8 cellular contexts compared by ENCODE assay signal in genomic region chr1:43269627-43270375, GRCh38. TPM values are rescaled to one million over a fixed set of nuclear protein-coding genes. Genes with fewer than 3 reads are reported as not detected.
A peak's percentile ranks its signal among the peaks of the same experiment; 100 is the strongest.
DNase-seq lines count a peak whose midpoint lies in the region; ATAC-seq and TF ChIP-seq lines count a peak whose summit lies in the region.

TSS of gene TMEM125 (plus strand) at chr1:43269983. CDS start at chr1:43272723, 2,740 bp downstream.

- no peaks in the 10 kb centered on the region for H3K27me3 ChIP-seq in CD8-positive, alpha-beta T cell (ENCODE audit: insufficient read depth, low read length)
- H3K27me3 ChIP-seq in HUES64 (ENCODE audit: insufficient read depth, low read length) (no peaks in the 10 kb centered on the region), ectodermal cell (ENCODE audit: control insufficient read depth, insufficient read depth, low read length, poor library complexity, severe bottlenecking) (no peaks in the 10 kb centered on the region)

- no peak within 1 kb of the TSS for H3K27ac Mint-ChIP-seq in CD8-positive, alpha-beta T cell
- peak within 1 kb of the TSS in 2 of 6 donors; percentile 66 to 69 for H3K27ac Mint-ChIP-seq in naive B cell

- H3K4me3 Mint-ChIP-seq in CD8-positive, alpha-beta T cell, result peak within 1 kb of the TSS; percentile 71
- H3K4me3 Mint-ChIP-seq in naive B cell, result peak within 1 kb of the TSS; percentile 48 to 92 (median 76)

- H3K27ac ChIP-seq in CD8-positive, alpha-beta T cell (ENCODE audit: low read depth, low read length), result no peak within 1 kb of the TSS
- H3K27ac ChIP-seq in HUES64 (ENCODE audit: low read depth, low read length) (peak within 1 kb of the TSS; percentile 63; the same call in 1 of the 2 replicates), ectodermal cell (ENCODE audit: insufficient read depth, low read depth, low read length, poor library complexity, severe bottlenecking) (no peak within 1 kb of the TSS)

- H3K9ac ChIP-seq in HUES64 (ENCODE audit: low read depth, low read length), result peak within 1 kb of the TSS; percentile 24

- intact Hi-C loops in CD8-positive, alpha-beta T cell (cut with DNase I, micrococcal nuclease), result no loop called here

- 74% methylated on average over 7 of the region's 7 CpGs for WGBS in HUES64
- 81 to 85% methylated on average over 7 of the region's 7 CpGs for WGBS in ectodermal cell, 2 experiments

- POLR2A ChIA-PET in CD8-positive, alpha-beta T cell (lab: Charles Lee), result no interaction called here

- H3K9me3 Mint-ChIP-seq in CD8-positive, alpha-beta T cell, result no peaks in the 10 kb centered on the region
- no peaks in the 10 kb centered on the region for H3K9me3 Mint-ChIP-seq in naive B cell

- peak in 1 of 7 experiments; percentile 11 for DNase-seq in CD8-positive, alpha-beta T cell
- DNase-seq in naive B cell, result no peak
- DNase-seq in NCI-H345 (lab: John Stamatoyannopoulos, UW), result no peak
- DNase-seq in GOT3 (lab: John Stamatoyannopoulos, UW), result no peak

- peaks cover 17% of the 10 kb centered on the region for H3K4me1 Mint-ChIP-seq in CD8-positive, alpha-beta T cell (ENCODE audit: low read depth)
- H3K4me1 Mint-ChIP-seq in naive B cell, result peaks cover 19 to 29% (median 20%) of the 10 kb centered on the region in 3 donors

- H3K36me3 ChIP-seq in CD8-positive, alpha-beta T cell (ENCODE audit: insufficient read depth, low read length), result no peaks in the 10 kb centered on the region
- no peaks in the 10 kb centered on the region; the same call in 1 of the 2 replicates for H3K36me3 ChIP-seq in HUES64 (ENCODE audit: insufficient read depth, low read length)
- no peaks in the 10 kb centered on the region for H3K36me3 ChIP-seq in ectodermal cell (ENCODE audit: control insufficient read depth, insufficient read depth, low read length)

- H3K4me3 ChIP-seq in CD8-positive, alpha-beta T cell (ENCODE audit: low read depth, low read length), result peak within 1 kb of the TSS; percentile 31
- H3K4me3 ChIP-seq in HUES64 (ENCODE audit: low read length) (peak within 1 kb of the TSS; percentile 59), ectodermal cell (ENCODE audit: insufficient read depth, low read depth, low read length) (peak within 1 kb of the TSS; percentile 45)

- H3K27me3 Mint-ChIP-seq in CD8-positive, alpha-beta T cell (ENCODE audit: low read depth), result peaks cover 7% of the 10 kb centered on the region
- H3K27me3 Mint-ChIP-seq in naive B cell, result peaks cover 14 to 31% (median 28%) of the 10 kb centered on the region in 3 donors

- CTCF ChIA-PET in CD8-positive, alpha-beta T cell (lab: Charles Lee), result interaction anchor here (0.6 kb wide), 1 partner anchor 43 kb away, joined by 3 read pairs; no protein-coding TSS in a partner anchor

- peaks cover 19% of the 10 kb centered on the region for H3K4me1 ChIP-seq in CD8-positive, alpha-beta T cell (ENCODE audit: insufficient read depth, low read length)
- H3K4me1 ChIP-seq in HUES64 (ENCODE audit: insufficient read depth, low read length) (peaks cover 17% of the 10 kb centered on the region), ectodermal cell (ENCODE audit: control insufficient read depth, insufficient read depth, low read length) (no peaks in the 10 kb centered on the region)

- no peaks in the 10 kb centered on the region for H3K36me3 Mint-ChIP-seq in CD8-positive, alpha-beta T cell
- no peaks in the 10 kb centered on the region for H3K36me3 Mint-ChIP-seq in naive B cell

- TF ChIP-seq CTCF in CD8-positive, alpha-beta T cell (IDR thresholded peaks at IDR 0.05), result no peak

- no peak for ATAC-seq in CD8-positive, alpha-beta T cell
- ATAC-seq in naive B cell (ENCODE audit: low read depth in 2 of 2), result no peak
- no peak for ATAC-seq in HG03354 (IDR thresholded peaks at IDR 0.05; ENCODE audit: poor library complexity, severe bottlenecking, unreplicated experiment)
- no peak for ATAC-seq in GM18867 (IDR thresholded peaks at IDR 0.05; ENCODE audit: unreplicated experiment)

- H3K9me3 ChIP-seq in CD8-positive, alpha-beta T cell (ENCODE audit: low read length), result no peaks in the 10 kb centered on the region
- peaks cover 6% of the 10 kb centered on the region; the same call in 1 of the 2 replicates for H3K9me3 ChIP-seq in HUES64 (ENCODE audit: insufficient read depth, low read depth, low read length)
- H3K9me3 ChIP-seq in ectodermal cell (ENCODE audit: control insufficient read depth, low read length), result no peaks in the 10 kb centered on the region

RNA-seq across cellular contexts. Expression of gene TMEM125, which starts in this region (rescaled TPM):
- not detected for total RNA-seq in CD8-positive, alpha-beta T cell
- polyA plus RNA-seq in HUES64 (2013, experiment 1 of 2), result 8.0 TPM
- 5.1 TPM for polyA plus RNA-seq in HUES64 (2013, experiment 2 of 2)
- polyA plus RNA-seq in ectodermal cell (2013, experiment 1 of 4), result 1.5 TPM
- 2.1 TPM for polyA plus RNA-seq in ectodermal cell (2013, experiment 2 of 4)
- 0.96 TPM for polyA plus RNA-seq in ectodermal cell (2013, experiment 3 of 4)
- 1.3 TPM for polyA plus RNA-seq in ectodermal cell (2013, experiment 4 of 4)
- under 1 TPM in 1 of 6 donors, not detected in 5; 0.41 TPM for polyA plus RNA-seq in naive B cell (ENCODE audit: low read depth in 6 of 6)
